ENCODE assay signal across 1 cellular context in the genomic region with DNA sequence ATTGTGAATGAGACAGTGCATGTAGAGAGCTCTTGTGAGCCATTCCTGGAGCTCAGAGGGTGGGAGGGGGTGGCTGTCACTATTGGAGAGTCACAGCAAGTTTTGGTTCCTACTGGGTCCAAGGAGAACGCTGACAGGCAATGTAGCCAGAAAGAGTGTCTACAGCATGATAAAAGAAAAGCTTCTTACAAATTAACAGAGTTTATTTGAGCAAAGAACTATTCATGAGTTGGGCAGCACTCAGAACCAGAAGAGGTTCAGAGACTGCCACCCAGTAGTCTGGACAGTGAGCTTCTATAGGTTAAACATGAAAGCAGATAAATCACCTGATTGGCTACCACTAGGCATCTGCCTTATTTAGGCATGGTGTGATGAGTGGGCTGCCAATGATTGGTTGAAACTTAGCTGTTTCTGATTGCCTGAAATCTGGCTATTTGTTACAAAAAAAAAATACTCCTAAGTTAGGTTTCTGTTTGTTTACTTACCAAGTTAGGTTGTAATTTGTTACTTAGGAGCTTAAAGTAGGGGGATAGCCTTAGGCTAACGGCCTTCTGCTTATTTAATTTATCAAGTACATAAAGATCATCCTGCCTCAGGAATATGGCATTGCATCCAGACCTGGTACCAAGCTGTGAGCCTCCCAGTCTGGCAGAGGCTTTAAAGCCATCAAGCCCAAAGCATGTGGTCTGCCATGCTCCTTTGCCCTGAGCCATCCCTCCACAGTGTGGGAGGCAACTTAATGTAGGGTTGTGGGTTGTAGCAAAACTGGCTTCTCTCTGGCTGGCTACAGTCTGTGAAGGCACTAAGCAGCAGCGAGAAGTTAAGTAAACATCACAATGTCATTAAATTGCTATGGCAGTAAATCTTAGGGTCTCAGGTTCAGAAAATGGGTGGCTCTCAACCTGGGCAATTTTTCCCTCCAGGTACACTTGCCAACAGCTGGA.
A peak's percentile ranks its signal among the peaks of the same experiment; 100 is the strongest.
TF ChIP-seq lines count a peak whose summit lies in the region.

No MANE protein-coding gene starts in this region.

TF ChIP-seq in HepG2, 621 proteins besides CTCF, POLR2A, EP300 and RAD21 (continued from another document):
- TF ChIP-seq, protein P1, sequence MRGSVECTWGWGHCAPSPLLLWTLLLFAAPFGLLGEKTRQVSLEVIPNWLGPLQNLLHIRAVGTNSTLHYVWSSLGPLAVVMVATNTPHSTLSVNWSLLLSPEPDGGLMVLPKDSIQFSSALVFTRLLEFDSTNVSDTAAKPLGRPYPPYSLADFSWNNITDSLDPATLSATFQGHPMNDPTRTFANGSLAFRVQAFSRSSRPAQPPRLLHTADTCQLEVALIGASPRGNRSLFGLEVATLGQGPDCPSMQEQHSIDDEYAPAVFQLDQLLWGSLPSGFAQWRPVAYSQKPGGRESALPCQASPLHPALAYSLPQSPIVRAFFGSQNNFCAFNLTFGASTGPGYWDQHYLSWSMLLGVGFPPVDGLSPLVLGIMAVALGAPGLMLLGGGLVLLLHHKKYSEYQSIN (CRISPR knock-in tag; IDR thresholded peaks at IDR 0.05; ENCODE audit: borderline replicate concordance) = 0 out of 2 replicates have a peak, but pooled peaks have one; percentile 63
